ENCODE assay signal across 11 cellular contexts in the genomic region with DNA sequence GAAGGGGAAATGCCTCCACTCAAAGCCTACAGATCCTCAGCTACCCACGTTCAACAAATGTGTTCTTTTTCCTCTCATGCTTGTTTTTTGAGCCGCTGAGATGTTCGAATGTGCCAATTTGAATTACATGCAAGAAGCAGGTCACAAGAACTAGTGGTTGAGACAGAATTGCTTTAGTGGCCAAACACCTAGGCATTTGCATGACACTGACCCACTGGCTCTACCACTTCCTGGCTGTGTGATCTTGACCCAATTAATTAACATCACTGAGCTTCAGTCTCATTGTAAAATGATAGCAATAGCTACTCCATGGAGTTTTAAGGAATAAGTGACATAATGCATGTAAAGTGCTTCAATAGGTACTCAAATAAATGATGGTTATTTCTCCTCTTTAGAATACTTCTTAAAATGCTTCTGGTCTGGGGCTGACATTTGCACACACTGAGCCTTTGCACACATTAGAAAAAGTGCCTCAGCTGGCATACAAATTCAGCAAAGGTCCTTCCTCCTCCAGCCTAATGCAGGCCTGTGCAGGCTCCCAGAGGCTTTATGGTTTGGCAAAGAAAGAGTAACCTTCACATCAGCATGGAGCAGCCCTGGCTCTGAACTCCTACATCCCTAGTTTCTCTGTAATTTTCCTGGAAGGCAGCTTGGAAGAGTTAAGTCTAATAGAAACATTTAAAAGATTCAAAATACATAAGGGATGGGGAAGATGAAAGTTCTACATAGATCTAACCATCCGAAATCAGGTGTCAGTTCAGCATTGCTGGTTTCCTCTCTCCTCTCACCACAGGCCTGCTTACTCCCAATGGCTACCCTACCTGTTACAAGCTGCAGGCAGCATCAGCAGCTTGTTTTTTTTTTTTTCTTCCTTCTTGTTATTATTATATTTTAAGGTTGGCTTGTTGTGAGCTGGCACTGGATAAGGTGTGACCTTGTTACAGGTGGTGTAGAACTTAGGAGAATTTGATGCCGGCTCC.
DNase-seq lines count a peak whose midpoint lies in the region; ATAC-seq and TF ChIP-seq lines count a peak whose summit lies in the region.
"Had no signal": no experiment of that assay in that cellular context is flagged by ENCODE, and none has a peak within 500 bp of the region (broad histone marks: within the 10 kb centered on the region; RNA-seq: fewer than 3 reads in every experiment).

No MANE protein-coding gene starts in this region.

- POLR2A ChIA-PET in WTC11 (lab: Charles Lee) = no interaction called here

- H3K27ac ChIP-seq in trophoblast cell (ENCODE audit: low read depth, low read length) = no peak overlapping the region
- H3K27ac ChIP-seq in body of pancreas = no peak overlapping the region
- H3K27ac ChIP-seq: epithelial cell of prostate had no signal

- H4K8ac ChIP-seq in trophoblast cell (ENCODE audit: low read depth, low read length) = no peak overlapping the region

- no peak overlapping the region for H3K14ac ChIP-seq in trophoblast cell (ENCODE audit: low read length)

- peak; percentile 78 for ATAC-seq in WTC11
- ATAC-seq in body of pancreas = no peak

- H3K9me3 ChIP-seq in trophoblast cell (ENCODE audit: insufficient read depth, low read depth, low read length) (no peaks in the 10 kb centered on the region), body of pancreas (no peaks in the 10 kb centered on the region)

- H3K4me2 ChIP-seq in trophoblast cell (ENCODE audit: low read length) = peak overlapping the region; percentile 44

- no peaks in the 10 kb centered on the region for H3K27me3 ChIP-seq in trophoblast cell (ENCODE audit: insufficient read depth, low read length)
- H3K27me3 ChIP-seq in body of pancreas = no peaks in the 10 kb centered on the region

- no peaks in the 10 kb centered on the region for H3K9me3 Mint-ChIP-seq in T-helper 1 cell treated with Interleukin-12 subunit alpha and Interleukin-12 subunit beta and Interleukin-4 antibody, amounts not matched to agents 30 μg/mL and 1 μg/mL, for 36 hours
- peaks cover 4% of the 10 kb centered on the region for H3K9me3 Mint-ChIP-seq in WTC11

- CTCF ChIA-PET in WTC11 (lab: Charles Lee) = interaction anchor here (0.7 to 4.0 kb wide), 6 partner anchors 23 to 277 kb away, joined by 3 to 25 read pairs (median 4); no protein-coding TSS in a partner anchor

- no peaks in the 10 kb centered on the region for H3K79me1 ChIP-seq in trophoblast cell (ENCODE audit: low read length)

- no peak overlapping the region for H3K23ac ChIP-seq in trophoblast cell (ENCODE audit: low read length)

- no peaks in the 10 kb centered on the region for H3K36me3 ChIP-seq in trophoblast cell (ENCODE audit: control insufficient read depth in 1 of 2, insufficient read depth in 2 of 2, low read length in 2 of 2)
- no peaks in the 10 kb centered on the region for H3K36me3 ChIP-seq in body of pancreas (replicated peaks in 1 of 2; ENCODE audit: insufficient read depth in 1 of 2, low read depth in 2 of 2)

- no peak overlapping the region for H3K4me3 Mint-ChIP-seq in T-helper 1 cell treated with Interleukin-12 subunit alpha and Interleukin-12 subunit beta and Interleukin-4 antibody, amounts not matched to agents 30 μg/mL and 1 μg/mL, for 36 hours
- H3K4me3 Mint-ChIP-seq in WTC11 = peak overlapping the region; percentile 70

- H4K91ac ChIP-seq in trophoblast cell (ENCODE audit: low read depth, low read length) = no peak overlapping the region

- no peak overlapping the region for H2AK5ac ChIP-seq in trophoblast cell (ENCODE audit: low read length)

- H2BK120ac ChIP-seq in trophoblast cell (ENCODE audit: insufficient read depth, low read length, poor library complexity) = no peak overlapping the region

- H2BK5ac ChIP-seq in trophoblast cell (ENCODE audit: low read depth, low read length, poor library complexity) = no peak overlapping the region

- no peak overlapping the region for H2AFZ ChIP-seq in trophoblast cell (ENCODE audit: insufficient read depth, low read length, poor library complexity)

- intact Hi-C loops in body of pancreas (cut with DNase I) = no loop called here

- no peak overlapping the region for H3K4ac ChIP-seq in trophoblast cell (ENCODE audit: low read depth, low read length)

- peak overlapping the region; percentile 14 for H3K27ac Mint-ChIP-seq in T-helper 1 cell treated with Interleukin-12 subunit alpha and Interleukin-12 subunit beta and Interleukin-4 antibody, amounts not matched to agents 30 μg/mL and 1 μg/mL, for 36 hours
- peak overlapping the region; percentile 46; the same call in 1 of the 2 replicates for H3K27ac Mint-ChIP-seq in WTC11

- H3K4me1 Mint-ChIP-seq in T-helper 1 cell treated with Interleukin-12 subunit alpha and Interleukin-12 subunit beta and Interleukin-4 antibody, amounts not matched to agents 30 μg/mL and 1 μg/mL, for 36 hours (ENCODE audit: low read depth) = peaks cover 24% of the 10 kb centered on the region
- H3K4me1 Mint-ChIP-seq in WTC11 = peaks cover 41% of the 10 kb centered on the region

- H3K4me3 ChIP-seq in trophoblast cell (ENCODE audit: low read depth, low read length) = no peak overlapping the region
- no peak overlapping the region for H3K4me3 ChIP-seq in body of pancreas

- no peak overlapping the region for H2BK12ac ChIP-seq in trophoblast cell (ENCODE audit: low read length)

- H3K9ac ChIP-seq in trophoblast cell (ENCODE audit: low read length) = no peak overlapping the region

- no peak for TF ChIP-seq CTCF in WTC11 (IDR thresholded peaks at IDR 0.05)
- no peak for TF ChIP-seq CTCF in body of pancreas (IDR thresholded peaks at IDR 0.05)

- H3K79me2 ChIP-seq in trophoblast cell (ENCODE audit: control insufficient read depth, insufficient read depth, low read length, poor library complexity) = no peaks in the 10 kb centered on the region

- no peak overlapping the region for H4K12ac ChIP-seq in trophoblast cell (ENCODE audit: low read depth, low read length)

- H3K27me3 Mint-ChIP-seq in T-helper 1 cell treated with Interleukin-12 subunit alpha and Interleukin-12 subunit beta and Interleukin-4 antibody, amounts not matched to agents 30 μg/mL and 1 μg/mL, for 36 hours (ENCODE audit: low read depth) = peaks cover 38% of the 10 kb centered on the region
- H3K27me3 Mint-ChIP-seq in WTC11 (ENCODE audit: low read depth) = peaks cover 10% of the 10 kb centered on the region

- H3K36me3 Mint-ChIP-seq in T-helper 1 cell treated with Interleukin-12 subunit alpha and Interleukin-12 subunit beta and Interleukin-4 antibody, amounts not matched to agents 30 μg/mL and 1 μg/mL, for 36 hours (ENCODE audit: low read depth) = no peaks in the 10 kb centered on the region
- H3K36me3 Mint-ChIP-seq in WTC11 = peaks cover 7% of the 10 kb centered on the region; the same call in 1 of the 2 replicates

- no peak for TF ChIP-seq POLR2A in body of pancreas (IDR thresholded peaks at IDR 0.05)

- WGBS in trophoblast cell (ENCODE audit: extremely low coverage, insufficient coverage, insufficient read length) = no CpG with 5 or more reads among the region's 5 CpGs
- 63 to 72% methylated on average over 5 of the region's 5 CpGs for WGBS in body of pancreas, 2 donors

- DNase-seq in T-helper 1 cell = no peak
- no peak for DNase-seq in WTC11 (ENCODE audit: low spot score)
- peak; percentile 33 for DNase-seq in iPS DF 4.7 (ENCODE audit: extremely low read depth, low spot score)
- DNase-seq in trophoblast cell = no peak
- no peak for DNase-seq in dermis blood vessel endothelial cell
- DNase-seq in body of pancreas = no peak
- DNase-seq in DMS 273 (lab: John Stamatoyannopoulos, UW; ENCODE audit: unreplicated experiment) = no peak
- DNase-seq: GDM1, NCI-H2081 had no signal

- no peak overlapping the region for H3K18ac ChIP-seq in trophoblast cell (ENCODE audit: low read length)

- peaks cover 3 to 4% of the 10 kb centered on the region in 2 experiments for H3K4me1 ChIP-seq in trophoblast cell (ENCODE audit: control insufficient read depth in 1 of 2, insufficient read depth in 2 of 2, low read length in 2 of 2)
- H3K4me1 ChIP-seq in body of pancreas = peaks cover 9% of the 10 kb centered on the region

TF ChIP-seq in WTC11, 78 proteins besides CTCF, POLR2A, EP300 and RAD21:
- TF ChIP-seq OVOL2 (CRISPR knock-in tag; IDR thresholded peaks at IDR 0.05; ENCODE audit: borderline replicate concordance) (no peak), FOXP4 (CRISPR knock-in tag; IDR thresholded peaks at IDR 0.05) (0 out of 2 replicates have a peak, but pooled peaks have one; percentile 26)
